Comparison of ENCODE assay signal across 7 cellular contexts in genomic region chr6:10721850-10722569, GRCh38. TPM values are rescaled to one million over a fixed set of nuclear protein-coding genes. Genes with fewer than 3 reads are reported as not detected.
DNase-seq lines count a peak whose midpoint lies in the region; ATAC-seq and TF ChIP-seq lines count a peak whose summit lies in the region.

No MANE protein-coding gene starts in this region.

- H3K27ac Mint-ChIP-seq in activated naive CD8-positive, alpha-beta T cell, result peak overlapping the region; percentile 90
- H3K27ac Mint-ChIP-seq in immature natural killer cell, result peak overlapping the region in 5 of 6 donors; percentile 45 to 88 (median 77)

- peaks cover 0 to 23% (median 8%) of the 10 kb centered on the region in 5 donors for H3K36me3 ChIP-seq in subcutaneous abdominal adipose tissue (ENCODE audit: control insufficient read depth in 5 of 5, insufficient read depth in 5 of 5, low read length in 5 of 5)

- no peaks in the 10 kb centered on the region for H3K27me3 ChIP-seq in HL-60 (ENCODE audit: insufficient read depth, poor library complexity, severe bottlenecking)
- H3K27me3 ChIP-seq in subcutaneous abdominal adipose tissue (ENCODE audit: control insufficient read depth in 5 of 5, insufficient read depth in 4 of 5, low read length in 5 of 5), result no peaks in the 10 kb centered on the region

- no peaks in the 10 kb centered on the region for H3K27me3 Mint-ChIP-seq in activated naive CD8-positive, alpha-beta T cell
- H3K27me3 Mint-ChIP-seq in immature natural killer cell (ENCODE audit: low read depth in 3 of 3), result peaks cover 19 to 34% (median 28%) of the 10 kb centered on the region in 3 donors

- peak overlapping the region; percentile 94 for H3K4me3 Mint-ChIP-seq in activated naive CD8-positive, alpha-beta T cell
- H3K4me3 Mint-ChIP-seq in immature natural killer cell, result peak overlapping the region; percentile 83 to 92 (median 90)

- H3K9me3 Mint-ChIP-seq in activated naive CD8-positive, alpha-beta T cell (ENCODE audit: low read depth), result no peaks in the 10 kb centered on the region
- H3K9me3 Mint-ChIP-seq in immature natural killer cell, result peaks cover 0 to 1% (median 0%) of the 10 kb centered on the region in 6 donors

- peaks cover 2% of the 10 kb centered on the region for H3K36me3 Mint-ChIP-seq in activated naive CD8-positive, alpha-beta T cell
- H3K36me3 Mint-ChIP-seq in immature natural killer cell, result peaks cover 0 to 3% (median 0%) of the 10 kb centered on the region in 3 donors

- no peak for TF ChIP-seq CTCF in HL-60 (IDR thresholded peaks at IDR 0.05; ENCODE audit: insufficient read depth, low read length)

- H3K4me1 ChIP-seq in subcutaneous abdominal adipose tissue (ENCODE audit: control insufficient read depth in 5 of 5, insufficient read depth in 5 of 5, low read length in 5 of 5), result peaks cover 4 to 40% (median 33%) of the 10 kb centered on the region in 5 donors

- peaks cover 0 to 3% (median 0%) of the 10 kb centered on the region in 5 donors for H3K9me3 ChIP-seq in subcutaneous abdominal adipose tissue (ENCODE audit: control insufficient read depth in 5 of 5, low read length in 5 of 5)

- H3K27ac ChIP-seq in HL-60 (replicated peaks), result peak overlapping the region; percentile 79
- peak overlapping the region; percentile 90 for H3K27ac ChIP-seq in subcutaneous abdominal adipose tissue (ENCODE audit: low read depth, low read length)

- peaks cover 48% of the 10 kb centered on the region for H3K4me1 Mint-ChIP-seq in activated naive CD8-positive, alpha-beta T cell (ENCODE audit: low read depth)
- H3K4me1 Mint-ChIP-seq in immature natural killer cell, result peaks cover 67 to 69% of the 10 kb centered on the region in 2 donors

- ATAC-seq in HG02642 (IDR thresholded peaks at IDR 0.05; ENCODE audit: poor library complexity, unreplicated experiment) (no peak), GM18511 (IDR thresholded peaks at IDR 0.05; ENCODE audit: unreplicated experiment) (no peak)

- peak overlapping the region; percentile 48 to 94 (median 74) for H3K9ac ChIP-seq in subcutaneous abdominal adipose tissue (ENCODE audit: low read length in 5 of 5)

- no peak for DNase-seq in HL-60 (ENCODE audit: low read depth in 1 of 2, low spot score in 1 of 2)
- no peak for DNase-seq in immature natural killer cell
- no peak for DNase-seq in Ammon's horn (ENCODE audit: low spot score)

- H3K4me3 ChIP-seq in HL-60 (replicated peaks; ENCODE audit: insufficient read depth, low read length), result peak overlapping the region; percentile 46
- H3K4me3 ChIP-seq in subcutaneous abdominal adipose tissue (ENCODE audit: low read depth in 1 of 5, low read length in 5 of 5), result peak overlapping the region; percentile 74 to 93 (median 84)

RNA-seq across cellular contexts. Expression of gene TMEM14C, which starts 0.9 kb away (rescaled TPM):
- 10 to 100 TPM; 30.4 to 81.2 (median 45.8) TPM for polyA plus RNA-seq in immature natural killer cell

RNA-seq across cellular contexts. Expression of gene TMEM14B, which starts 25.6 kb away (rescaled TPM):
- 100 to 1,000 TPM; 111 to 183 (median 126) TPM for polyA plus RNA-seq in immature natural killer cell

RNA-seq across cellular contexts. Expression of gene PAK1IP1, which starts 27.2 kb away (rescaled TPM):
- polyA plus RNA-seq in immature natural killer cell, result 10 to 100 TPM in 2 of 3 donors, 1 to 10 TPM in 1; 7.1 to 16.3 (median 10.0) TPM

RNA-seq across cellular contexts. Expression of gene C6orf52, which starts 27.6 kb away (rescaled TPM):
- polyA plus RNA-seq in immature natural killer cell, result 1 to 10 TPM in 2 of 3 donors, not detected in 1; 3.1 to 3.3 TPM
